1 cellular context compared by ENCODE assay signal in genomic region chr21:43864806-43865470, GRCh38.
TF ChIP-seq lines count a peak whose summit lies in the region.

AGPAT3 (plus strand) TSS chr21:43865223; CDS start chr21:43959682, 94,459 bp downstream.

TF ChIP-seq in GM12878, 131 proteins besides CTCF, POLR2A, EP300 and RAD21 (continued from another document):
- TF ChIP-seq, protein P1, sequence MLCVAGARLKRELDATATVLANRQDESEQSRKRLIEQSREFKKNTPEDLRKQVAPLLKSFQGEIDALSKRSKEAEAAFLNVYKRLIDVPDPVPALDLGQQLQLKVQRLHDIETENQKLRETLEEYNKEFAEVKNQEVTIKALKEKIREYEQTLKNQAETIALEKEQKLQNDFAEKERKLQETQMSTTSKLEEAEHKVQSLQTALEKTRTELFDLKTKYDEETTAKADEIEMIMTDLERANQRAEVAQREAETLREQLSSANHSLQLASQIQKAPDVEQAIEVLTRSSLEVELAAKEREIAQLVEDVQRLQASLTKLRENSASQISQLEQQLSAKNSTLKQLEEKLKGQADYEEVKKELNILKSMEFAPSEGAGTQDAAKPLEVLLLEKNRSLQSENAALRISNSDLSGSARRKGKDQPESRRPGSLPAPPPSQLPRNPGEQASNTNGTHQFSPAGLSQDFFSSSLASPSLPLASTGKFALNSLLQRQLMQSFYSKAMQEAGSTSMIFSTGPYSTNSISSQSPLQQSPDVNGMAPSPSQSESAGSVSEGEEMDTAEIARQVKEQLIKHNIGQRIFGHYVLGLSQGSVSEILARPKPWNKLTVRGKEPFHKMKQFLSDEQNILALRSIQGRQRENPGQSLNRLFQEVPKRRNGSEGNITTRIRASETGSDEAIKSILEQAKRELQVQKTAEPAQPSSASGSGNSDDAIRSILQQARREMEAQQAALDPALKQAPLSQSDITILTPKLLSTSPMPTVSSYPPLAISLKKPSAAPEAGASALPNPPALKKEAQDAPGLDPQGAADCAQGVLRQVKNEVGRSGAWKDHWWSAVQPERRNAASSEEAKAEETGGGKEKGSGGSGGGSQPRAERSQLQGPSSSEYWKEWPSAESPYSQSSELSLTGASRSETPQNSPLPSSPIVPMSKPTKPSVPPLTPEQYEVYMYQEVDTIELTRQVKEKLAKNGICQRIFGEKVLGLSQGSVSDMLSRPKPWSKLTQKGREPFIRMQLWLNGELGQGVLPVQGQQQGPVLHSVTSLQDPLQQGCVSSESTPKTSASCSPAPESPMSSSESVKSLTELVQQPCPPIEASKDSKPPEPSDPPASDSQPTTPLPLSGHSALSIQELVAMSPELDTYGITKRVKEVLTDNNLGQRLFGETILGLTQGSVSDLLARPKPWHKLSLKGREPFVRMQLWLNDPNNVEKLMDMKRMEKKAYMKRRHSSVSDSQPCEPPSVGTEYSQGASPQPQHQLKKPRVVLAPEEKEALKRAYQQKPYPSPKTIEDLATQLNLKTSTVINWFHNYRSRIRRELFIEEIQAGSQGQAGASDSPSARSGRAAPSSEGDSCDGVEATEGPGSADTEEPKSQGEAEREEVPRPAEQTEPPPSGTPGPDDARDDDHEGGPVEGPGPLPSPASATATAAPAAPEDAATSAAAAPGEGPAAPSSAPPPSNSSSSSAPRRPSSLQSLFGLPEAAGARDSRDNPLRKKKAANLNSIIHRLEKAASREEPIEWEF (IDR thresholded peaks at IDR 0.05; ENCODE audit: insufficient replicate concordance, low read depth, low read length): no peak
- TF ChIP-seq PAX8 (IDR thresholded peaks at IDR 0.05): no peak
- TF ChIP-seq EGR1 (IDR thresholded peaks at IDR 0.05; ENCODE audit: borderline replicate concordance in 1 of 2, low read depth in 2 of 2, low read length in 2 of 2): 0 out of 3 replicates have a peak, but pooled peaks of 1 of the 2 experiments have one; percentile 30
- no peak for TF ChIP-seq SUZ12 (IDR thresholded peaks at IDR 0.05; ENCODE audit: unreplicated experiment)
- TF ChIP-seq TBL1XR1 (IDR thresholded peaks at IDR 0.05; ENCODE audit: low read depth, low read length): no peak
- TF ChIP-seq TCF12 (IDR thresholded peaks at IDR 0.05; ENCODE audit: low read depth, low read length): no peak
